In the genomic region with DNA sequence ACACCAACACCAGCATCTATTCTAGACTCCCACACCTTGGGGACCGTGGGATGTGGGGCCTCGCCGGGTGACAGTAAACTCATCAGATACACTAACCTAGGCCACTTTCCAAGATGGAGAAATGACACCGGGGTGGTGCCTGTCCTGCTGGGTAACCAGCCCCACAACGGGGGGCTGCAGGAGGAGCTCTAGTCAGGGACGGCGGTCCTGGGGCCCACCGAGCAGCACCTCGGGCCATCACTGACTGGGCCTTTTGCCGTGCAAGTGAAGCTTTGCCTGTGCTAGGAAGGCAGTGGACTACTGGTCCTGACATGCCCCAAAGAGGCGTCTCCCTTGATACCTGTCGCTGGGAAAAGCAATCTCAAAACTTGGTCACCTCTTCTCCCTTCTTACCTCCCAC, we compare ENCODE assay signal across 22 cellular contexts.
"Had no signal": no experiment of that assay in that cellular context is flagged by ENCODE, and none has a peak within 500 bp of the region (broad histone marks: within the 10 kb centered on the region; RNA-seq: fewer than 3 reads in every experiment).

No MANE protein-coding gene starts in this region.

- ATAC-seq: effector memory CD8-positive, alpha-beta T cell; esophagus mucosa; gastrocnemius medialis; heart right ventricle; left cardiac atrium; left lung; left ventricle myocardium superior had no signal

- H3K4me1 ChIP-seq: colonic mucosa, esophagus squamous epithelium, gastrocnemius medialis, heart right ventricle, left lung had no signal

- DNase-seq: colonic mucosa; cortex of kidney; effector CD8-positive, alpha-beta T cell; effector memory CD8-positive, alpha-beta T cell; endodermal cell; erythroblast; esophagus squamous epithelium; foreskin fibroblast; foreskin melanocyte; gastrocnemius medialis; glutamatergic neuron; heart right ventricle; hippocampal formation; left cardiac atrium; left lung; left ventricle myocardium superior; mammary epithelial cell; mesendoderm; midbrain had no signal

- H3K27ac ChIP-seq: colonic mucosa, epithelial cell of prostate, esophagus squamous epithelium, gastrocnemius medialis, heart right ventricle, left lung had no signal

- H3K36me3 ChIP-seq: colonic mucosa, esophagus squamous epithelium, gastrocnemius medialis, heart right ventricle, left lung had no signal

- H3K4me3 ChIP-seq: colonic mucosa, esophagus squamous epithelium, gastrocnemius medialis, heart right ventricle, left lung, lung had no signal

- H3K9me3 ChIP-seq: colonic mucosa, esophagus squamous epithelium, gastrocnemius medialis, heart right ventricle had no signal

- H3K27me3 ChIP-seq: colonic mucosa, esophagus squamous epithelium, gastrocnemius medialis, left lung had no signal
